36 cellular contexts compared by ENCODE assay signal in genomic region chr17:50875074-50875473, GRCh38. TPM values are rescaled to one million over a fixed set of nuclear protein-coding genes. Genes with fewer than 3 reads are reported as not detected.
"Had no signal": no experiment of that assay in that cellular context is flagged by ENCODE, and none has a peak within 500 bp of the region (broad histone marks: within the 10 kb centered on the region; RNA-seq: fewer than 3 reads in every experiment).

No MANE protein-coding gene starts in this region.

- FAIRE-seq: astrocyte, bronchial epithelial cell had no signal

- ATAC-seq: activated naive CD4-positive, alpha-beta T cell treated with anti-CD3 and anti-CD28 coated beads, Interleukin-2, amount 50 U/mL, for 72 hours; activated naive CD8-positive, alpha-beta T cell treated with anti-CD3 and anti-CD28 coated beads, Interleukin-2, amount 50 U/mL, for 24 hours; activated T-cell treated with anti-CD3 and anti-CD28 coated beads, Interleukin-2, amount 50 U/mL, for 4 hours; activated T-cell treated with anti-CD3 and anti-CD28 coated beads, Interleukin-2, amount 50 U/mL, for 72 hours; activated T-helper 17 cell treated with anti-CD3 and anti-CD28 coated beads, Interleukin-2, amount 50 U/mL, for 72 hours; body of pancreas had no signal

- H3K4me1 ChIP-seq: breast epithelium had no signal

- H3K27me3 ChIP-seq: adrenal gland, ascending aorta, body of pancreas, brain microvascular endothelial cell, breast epithelium, cardiac muscle cell had no signal

- H3K4me3 ChIP-seq: adrenal gland, ascending aorta, body of pancreas, breast epithelium, cardiac muscle cell had no signal

- H3K9me3 ChIP-seq: adrenal gland, body of pancreas, breast epithelium had no signal

- H3K36me3 ChIP-seq: adrenal gland, ascending aorta, brain microvascular endothelial cell, breast epithelium, cardiac muscle cell had no signal

- H3K27ac ChIP-seq: adrenal gland, ascending aorta, body of pancreas, brain microvascular endothelial cell, breast epithelium, cardiac muscle cell had no signal

- DNase-seq: activated effector memory CD4-positive, alpha-beta T cell treated with anti-CD3 and anti-CD28 coated beads, Interleukin-2, amount 50 U/mL, for 16 hours; activated effector memory CD4-positive, alpha-beta T cell treated with Interleukin-2 at 50 U/mL for 16 hours; activated gamma-delta T cell; activated gamma-delta T cell treated with Interleukin-2 at 50 U/mL for 16 hours; activated naive CD4-positive, alpha-beta T cell; activated naive CD4-positive, alpha-beta T cell treated with anti-CD3 and anti-CD28 coated beads for 36 hours; activated naive CD4-positive, alpha-beta T cell treated with anti-CD3 and anti-CD28 coated beads, Interleukin-2, amount 10 ng/mL, durations not matched to agents 7 days and 5 days; activated naive CD4-positive, alpha-beta T cell treated with anti-CD3 and anti-CD28 coated beads, Interleukin-2, amount 50 U/mL, for 16 hours; activated naive CD4-positive, alpha-beta T cell treated with Interleukin-2 at 50 U/mL for 16 hours; activated naive CD8-positive, alpha-beta T cell treated with anti-CD3 and anti-CD28 coated beads for 36 hours; activated naive CD8-positive, alpha-beta T cell treated with anti-CD3 and anti-CD28 coated beads, Interleukin-2, amount 10 ng/mL, durations not matched to agents 7 days and 5 days; activated naive CD8-positive, alpha-beta T cell treated with anti-CD3 and anti-CD28 coated beads, Interleukin-2, amount 50 U/mL, for 24 hours; activated T-cell treated with anti-CD3 and anti-CD28 coated beads, Interleukin-2, amount 50 U/mL, for 1 hour; activated T-cell treated with anti-CD3 and anti-CD28 coated beads, Interleukin-2, amount 50 U/mL, for 24 hours; activated T-cell treated with anti-CD3 and anti-CD28 coated beads, Interleukin-2, amount 50 U/mL, for 4 hours; activated T-cell treated with anti-CD3 and anti-CD28 coated beads, Interleukin-2, amount 50 U/mL, for 48 hours; activated T-cell treated with anti-CD3 and anti-CD28 coated beads, Interleukin-2, amount 50 U/mL, for 72 hours; adrenal gland; amniotic stem cell; amygdala; anterior cingulate cortex; aorta; body of pancreas; brain microvascular endothelial cell; caudate nucleus; central memory CD4-positive, alpha-beta T cell; cerebellar nuclear complex had no signal

RNA-seq across cellular contexts. Expression of gene WFIKKN2, which starts 39.7 kb away (rescaled TPM):
- total RNA-seq: activated naive CD4-positive, alpha-beta T cell treated with anti-CD3 and anti-CD28 coated beads for 36 hours; activated naive CD4-positive, alpha-beta T cell treated with anti-CD3 and anti-CD28 coated beads, Interleukin-2, amount 50 U/mL, for 72 hours; activated naive CD8-positive, alpha-beta T cell treated with anti-CD3 and anti-CD28 coated beads for 36 hours; activated naive CD8-positive, alpha-beta T cell treated with anti-CD3 and anti-CD28 coated beads, Interleukin-2, amount 10 ng/mL, durations not matched to agents 7 days and 5 days; activated T-cell treated with anti-CD3 and anti-CD28 coated beads, Interleukin-2, amount 50 U/mL, for 4 hours; activated T-cell treated with anti-CD3 and anti-CD28 coated beads, Interleukin-2, amount 50 U/mL, for 72 hours; activated T-helper 1 cell treated with anti-CD3 and anti-CD28 coated beads, Interleukin-12 subunit alpha, Interleukin-12 subunit beta, Interleukin-2, Interleukin-4 antibody, amounts not matched to agents 30 ng/mL and 10 ng/mL and 1 ng/mL, durations not matched to agents 14 hours and 24 hours and 36 hours; activated T-helper 17 cell treated with anti-CD3 and anti-CD28 coated beads, Interleukin-2, amount 50 U/mL, for 72 hours; activated T-helper 2 cell treated with anti-CD3 and anti-CD28 coated beads, Interferon-gamma antibody, Interleukin-2, Interleukin-4, amounts not matched to agents 10 μg/mL and 5 μg/mL and 100 μg/mL, durations not matched to agents 14 hours and 24 hours and 36 hours; ascending aorta; breast epithelium; bronchial epithelial cell; cardiac muscle cell had no signal
- polyA plus RNA-seq: aorta had no signal
